ENCODE assay signal across 29 cellular contexts in the genomic region with DNA sequence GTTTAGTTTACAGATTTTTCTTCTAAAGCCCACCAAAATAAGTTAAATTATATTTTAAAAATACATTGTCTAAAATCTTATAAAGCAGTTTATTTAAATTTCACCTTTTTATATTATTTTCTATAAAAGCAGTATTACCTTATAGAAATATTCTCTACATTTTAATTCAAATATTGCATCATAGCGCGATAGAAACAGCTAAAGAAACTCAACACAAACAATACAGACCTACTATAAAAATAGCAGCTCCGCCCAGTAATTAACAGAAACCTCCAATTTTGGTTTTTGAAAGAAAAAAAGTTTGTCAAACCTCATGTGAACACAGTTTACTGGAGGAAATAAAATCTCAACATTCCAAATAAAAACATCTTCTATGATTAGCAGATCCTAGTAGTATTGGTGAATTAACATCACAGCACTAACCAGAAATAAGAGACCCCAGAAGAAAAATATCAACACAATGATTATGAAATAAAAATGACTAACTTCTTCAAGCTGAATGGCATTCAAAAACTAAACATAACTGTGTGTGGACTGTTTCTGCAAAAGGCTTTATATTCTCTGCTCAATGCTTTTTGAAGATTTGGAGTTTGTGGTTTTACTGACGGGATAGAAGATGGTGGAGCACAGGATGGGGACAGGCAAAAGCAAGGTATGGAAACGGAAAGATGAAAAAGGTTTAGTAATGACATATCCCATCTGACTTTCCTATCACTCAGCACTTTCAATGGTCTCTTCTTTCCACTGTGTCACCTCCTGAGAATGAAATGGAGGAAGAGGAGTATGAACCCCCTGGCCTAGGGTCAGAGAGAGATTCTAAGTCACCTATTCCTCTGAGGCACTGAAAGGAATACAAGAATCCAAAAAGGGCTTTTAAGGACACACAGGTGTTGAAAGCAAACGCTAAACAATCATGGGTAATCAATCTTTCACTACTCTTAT. TPM values are rescaled to one million over a fixed set of nuclear protein-coding genes. Genes with fewer than 3 reads are reported as not detected.
DNase-seq lines count a peak whose midpoint lies in the region; ATAC-seq, FAIRE-seq and TF ChIP-seq lines count a peak whose summit lies in the region.
"Had no signal": no experiment of that assay in that cellular context is flagged by ENCODE, and none has a peak within 500 bp of the region (broad histone marks: within the 10 kb centered on the region; RNA-seq: fewer than 3 reads in every experiment).

No MANE protein-coding gene starts in this region.

- no peak overlapping the region for H3K27ac Mint-ChIP-seq in astrocyte (ENCODE audit: unreplicated experiment)

- H3K79me2 ChIP-seq in astrocyte (ENCODE audit: insufficient read depth, low read length), result peaks cover 99% of the 10 kb centered on the region

- H3K4me3 Mint-ChIP-seq in astrocyte (ENCODE audit: unreplicated experiment), result no peak overlapping the region

- H3K4me3 ChIP-seq in AG04450 (ENCODE audit: low read depth, low read length) (no peak overlapping the region), astrocyte (ENCODE audit: insufficient read depth, low read depth, low read length) (no peak overlapping the region)
- H3K4me3 ChIP-seq in effector memory CD4-positive, alpha-beta T cell (ENCODE audit: insufficient read depth, low read depth, low read length, poor library complexity, severe bottlenecking), result no peak overlapping the region
- H3K4me3 ChIP-seq: ascending aorta, heart right ventricle, suprapubic skin, uterus had no signal

- no peaks in the 10 kb centered on the region for H3K27me3 Mint-ChIP-seq in astrocyte (ENCODE audit: low read depth, unreplicated experiment)
- H3K27me3 Mint-ChIP-seq: CD4-positive, CD25-positive, alpha-beta regulatory T cell had no signal

- H3K4me1 Mint-ChIP-seq in astrocyte (ENCODE audit: low read depth, unreplicated experiment), result peaks cover 21% of the 10 kb centered on the region

- peaks cover 73% of the 10 kb centered on the region for H4K20me1 ChIP-seq in astrocyte (ENCODE audit: insufficient read depth, low read length)

- peak overlapping the region; percentile 16 for H3K4me2 ChIP-seq in astrocyte (ENCODE audit: low read length)

- DNase-seq in AG04450 (ENCODE audit: low read depth, low spot score), result no peak
- DNase-seq in HCEC 1CT, result peak; percentile 75
- DNase-seq in astrocyte (ENCODE audit: low read depth), result no peak
- peak; percentile 75 for DNase-seq in iris pigment epithelial cell (ENCODE audit: low read depth)
- no peak for DNase-seq in NCI-H226
- DNase-seq in NCI-H2227 treated with DMSO at 0.1 percent for 48 hours (lab: John Stamatoyannopoulos, UW), result no peak
- DNase-seq in effector memory CD4-positive, alpha-beta T cell, result no peak
- DNase-seq: activated CD4-positive, alpha-beta T cell treated with anti-CD3 and anti-CD28 coated beads for 1 hour; activated naive CD4-positive, alpha-beta T cell treated with anti-CD3 and anti-CD28 coated beads, Interleukin-2, amount 50 U/mL, for 16 hours; activated T-cell treated with anti-CD3 and anti-CD28 coated beads, Interleukin-2, amount 50 U/mL, for 48 hours; CD4-positive, CD25-positive, alpha-beta regulatory T cell; effector CD8-positive, alpha-beta T cell; heart right ventricle; Karpas-422; NCI-H1048; NCI-H1930; NCI-H345; NCI-H774; PC-3; Right ventricle myocardium superior; stimulated activated CD4-positive, alpha-beta T cell treated with anti-CD3 and anti-CD28 coated beads, Interleukin-1b, Interleukin-23, amount 100 ng/mL, for 48 hours; SW 1271; uterus had no signal

- CTCF ChIA-PET in AG04450 (lab: Charles Lee), result interaction anchor here (1.0 kb wide), 1 partner anchor 277 kb away, joined by 3 read pairs; no protein-coding TSS in a partner anchor

- no peak overlapping the region for H2AFZ ChIP-seq in astrocyte (ENCODE audit: low read depth, low read length)

- H3K9me3 Mint-ChIP-seq in astrocyte (ENCODE audit: unreplicated experiment), result no peaks in the 10 kb centered on the region
- H3K9me3 Mint-ChIP-seq: nephron had no signal

- no peak overlapping the region for H3K9ac ChIP-seq in astrocyte (ENCODE audit: low read length)

- ATAC-seq in esophagus mucosa, result no peak
- ATAC-seq: heart right ventricle, left lobe of liver, PC-3, sciatic nerve had no signal

- H3K27me3 ChIP-seq in AG04450 (ENCODE audit: control insufficient read depth, insufficient read depth, low read length) (no peaks in the 10 kb centered on the region), astrocyte (ENCODE audit: insufficient read depth, low read length) (no peaks in the 10 kb centered on the region)
- no peaks in the 10 kb centered on the region for H3K27me3 ChIP-seq in effector memory CD4-positive, alpha-beta T cell (replicated peaks; ENCODE audit: control insufficient read depth, insufficient read depth, low read length, poor library complexity, severe bottlenecking)
- H3K27me3 ChIP-seq: ascending aorta, heart right ventricle, suprapubic skin, uterus had no signal

- no peaks in the 10 kb centered on the region for H3K36me3 ChIP-seq in astrocyte (ENCODE audit: insufficient read depth, low read length)
- no peaks in the 10 kb centered on the region for H3K36me3 ChIP-seq in effector memory CD4-positive, alpha-beta T cell (ENCODE audit: control insufficient read depth, insufficient read depth, low read length)
- H3K36me3 ChIP-seq: ascending aorta, heart right ventricle, suprapubic skin, uterus had no signal

- TF ChIP-seq CTCF in AG04450 (IDR thresholded peaks at IDR 0.05; ENCODE audit: low read depth, low read length) (no peak), astrocyte (IDR thresholded peaks at IDR 0.05; ENCODE audit: insufficient read depth, low read depth, low read length) (no peak)

- no peaks in the 10 kb centered on the region for H3K9me3 ChIP-seq in AG04450 (ENCODE audit: control insufficient read depth, insufficient read depth, low read length)
- H3K9me3 ChIP-seq in astrocyte (ENCODE audit: insufficient read depth, low read depth, low read length), result no peaks in the 10 kb centered on the region
- H3K9me3 ChIP-seq in effector memory CD4-positive, alpha-beta T cell (ENCODE audit: control insufficient read depth, low read length), result no peaks in the 10 kb centered on the region
- H3K9me3 ChIP-seq: ascending aorta, heart right ventricle, suprapubic skin, uterus had no signal

- H3K27ac ChIP-seq in AG04450 (ENCODE audit: low read depth, low read length) (peak overlapping the region; percentile 71), astrocyte (ENCODE audit: low read depth, low read length) (no peak overlapping the region)
- no peak overlapping the region for H3K27ac ChIP-seq in effector memory CD4-positive, alpha-beta T cell (ENCODE audit: insufficient read depth, low read length, poor library complexity, severe bottlenecking)
- H3K27ac ChIP-seq: heart right ventricle, suprapubic skin, uterus had no signal

- H3K4me1 ChIP-seq in astrocyte (ENCODE audit: insufficient read depth, low read length), result peaks cover 3% of the 10 kb centered on the region
- no peaks in the 10 kb centered on the region for H3K4me1 ChIP-seq in effector memory CD4-positive, alpha-beta T cell (ENCODE audit: control insufficient read depth, insufficient read depth, low read length, poor library complexity, severe bottlenecking)
- H3K4me1 ChIP-seq: uterus had no signal

- POLR2A ChIA-PET in AG04450 (lab: Yijun Ruan, JAX), result interaction anchor here (1.3 kb wide), 1 partner anchor 9 kb away, joined by 5 read pairs; no protein-coding TSS in a partner anchor

- peaks cover 4% of the 10 kb centered on the region for H3K36me3 Mint-ChIP-seq in astrocyte (ENCODE audit: low read depth, unreplicated experiment)
- H3K36me3 Mint-ChIP-seq: CD4-positive, CD25-positive, alpha-beta regulatory T cell had no signal

- FAIRE-seq in astrocyte (lab: Jason Lieb, UNC), result peak; percentile 37

RNA-seq across cellular contexts. Expression of a gene that starts 17.5 kb away (rescaled TPM):
- polyA plus RNA-seq in AG04450 (2011; rRNA removed), result 31.2 and 43.5 TPM in 2 replicates
- polyA minus RNA-seq in AG04450 (2011; rRNA and poly(A)+ RNA removed), result 20.3 and 42.7 TPM in 2 replicates
- total RNA-seq in astrocyte, result 49.3 and 58.1 TPM in 2 replicates
- 12.4 TPM for total RNA-seq in esophagus mucosa

Comparison
In these comparisons a context has a peak if more than half of its experiments do, and no peak if none do; other contexts are left out.
1. DNase-seq: peak in HCEC 1CT (single experiment) and iris pigment epithelial cell (single experiment); none in AG04450 (single experiment), astrocyte (single experiment), NCI-H226 (single experiment), NCI-H2227 treated with DMSO at 0.1 percent for 48 hours (single experiment) and effector memory CD4-positive, alpha-beta T cell (0 of 3).